Comparison of ENCODE assay signal across 20 cellular contexts in the genomic region with DNA sequence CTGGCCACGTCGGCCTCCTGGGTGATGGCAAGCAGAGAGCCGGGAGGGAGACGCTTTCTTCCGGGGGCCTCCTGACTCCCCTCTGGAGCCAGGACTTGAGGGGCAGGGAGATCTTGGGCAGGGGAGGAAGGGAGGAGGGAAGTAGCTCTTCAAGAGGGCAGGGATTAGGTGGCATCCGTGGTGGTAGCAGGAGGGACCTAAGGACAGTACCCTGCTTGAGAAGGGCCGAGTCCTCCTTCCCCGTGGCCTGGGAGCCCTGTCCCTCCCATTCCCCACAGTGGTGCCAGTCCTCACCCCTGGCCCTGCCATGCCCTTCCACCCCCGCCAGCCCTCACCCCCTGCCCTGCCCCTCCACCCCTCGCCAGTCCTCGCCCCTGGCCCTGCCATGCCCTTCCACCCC.
"Had no signal": no experiment of that assay in that cellular context is flagged by ENCODE, and none has a peak within 500 bp of the region (broad histone marks: within the 10 kb centered on the region; RNA-seq: fewer than 3 reads in every experiment).

No MANE protein-coding gene starts in this region.

- H2AFZ ChIP-seq: parathyroid adenoma had no signal

- H3K9me3 ChIP-seq: gastrocnemius medialis, lower lobe of right lung, neutrophil, right lobe of liver, testis, tibial artery had no signal

- H3K27ac ChIP-seq: coronary artery, gastrocnemius medialis, lower lobe of right lung, neutrophil, parathyroid adenoma, right lobe of liver, testis, tibial artery had no signal

- H3K36me3 Mint-ChIP-seq: natural killer cell had no signal

- H3K79me2 ChIP-seq: parathyroid adenoma had no signal

- H3K4me3 ChIP-seq: coronary artery, gastrocnemius medialis, lower lobe of right lung, right lobe of liver, testis, tibial artery had no signal

- DNase-seq: dermis blood vessel endothelial cell; effector memory CD4-positive, alpha-beta T cell; gastrocnemius medialis; head of caudate nucleus; left ventricle myocardium superior; lower lobe of right lung; natural killer cell; right lobe of liver; small intestine; stimulated activated CD4-positive, alpha-beta T cell treated with anti-CD3 and anti-CD28 coated beads, Interleukin-15, amount 100 ng/mL, for 24 hours; stimulated activated CD4-positive, alpha-beta T cell treated with anti-CD3 and anti-CD28 coated beads, Interleukin-2, amount 100 ng/mL, for 48 hours; stimulated activated naive B cell treated with anti-CD40 and anti-IgM and Interleukin-4, amounts not matched to agents 10 μg/mL and 1 μg/mL and 100 μg/mL, for 72 hours; substantia nigra; testis; tibial artery had no signal

- H3K4me3 Mint-ChIP-seq: natural killer cell; stimulated activated naive B cell treated with anti-CD40 and anti-IgM and Interleukin-4, amounts not matched to agents 10 μg/mL and 1 μg/mL and 100 μg/mL, for 72 hours; type B pancreatic cell had no signal

- H3K27me3 ChIP-seq: gastrocnemius medialis, neutrophil, right lobe of liver, testis, tibial artery had no signal

- ATAC-seq: gastrocnemius medialis; left ventricle myocardium superior; lower lobe of right lung; natural killer cell; stimulated activated naive B cell treated with anti-CD40 and anti-IgM and Interleukin-4, amounts not matched to agents 10 μg/mL and 1 μg/mL and 100 μg/mL, for 72 hours had no signal

- H3K27me3 Mint-ChIP-seq: progenitor cell of endocrine pancreas; stimulated activated naive B cell treated with anti-CD40 and anti-IgM and Interleukin-4, amounts not matched to agents 10 μg/mL and 1 μg/mL and 100 μg/mL, for 72 hours; type B pancreatic cell had no signal

- H3K4me1 ChIP-seq: parathyroid adenoma had no signal

- H3K4me1 Mint-ChIP-seq: natural killer cell had no signal

- H3K27ac Mint-ChIP-seq: natural killer cell; stimulated activated naive B cell treated with anti-CD40 and anti-IgM and Interleukin-4, amounts not matched to agents 10 μg/mL and 1 μg/mL and 100 μg/mL, for 72 hours; type B pancreatic cell had no signal

- H3K36me3 ChIP-seq: right lobe of liver had no signal

- H3K9me3 Mint-ChIP-seq: natural killer cell; stimulated activated naive B cell treated with anti-CD40 and anti-IgM and Interleukin-4, amounts not matched to agents 10 μg/mL and 1 μg/mL and 100 μg/mL, for 72 hours; type B pancreatic cell had no signal

- H3K9ac ChIP-seq: parathyroid adenoma had no signal
